In genomic region chr6:16398587-16398986, GRCh38 we compare ENCODE assay signal across 21 cellular contexts.
DNase-seq lines count a peak whose midpoint lies in the region; ATAC-seq and TF ChIP-seq lines count a peak whose summit lies in the region.
"Had no signal": no experiment of that assay in that cellular context is flagged by ENCODE, and none has a peak within 500 bp of the region (broad histone marks: within the 10 kb centered on the region; RNA-seq: fewer than 3 reads in every experiment).

No MANE protein-coding gene starts in this region.

- TF ChIP-seq POLR2A in gastroesophageal sphincter (IDR thresholded peaks at IDR 0.05) (no peak), transverse colon (IDR thresholded peaks at IDR 0.05) (no peak)

- H3K4me1 ChIP-seq in gastroesophageal sphincter (peaks cover 0 to 50% (median 0%) of the 10 kb centered on the region in 3 donors), transverse colon (peaks cover 0 to 17% (median 5%) of the 10 kb centered on the region in 4 donors)
- H3K4me1 ChIP-seq: body of pancreas, Peyer's patch had no signal

- in situ Hi-C loops in astrocyte of the spinal cord (cut with HindIII; ENCODE audit: low sequenced_read_pairs): no loop called here
- in situ Hi-C loops in transverse colon (cut with MboI; ENCODE audit: low pct_ligation_motif_present in 1 of 4, low pct_unique_long_range_greater_than_20kb in 1 of 4, low sequenced_read_pairs in 3 of 4): no loop called here

- DNase-seq in GM03348 (ENCODE audit: low spot score) (peak; percentile 64), astrocyte of the spinal cord (ENCODE audit: low read depth, low spot score) (peak; percentile 49), transverse colon (no peak), anterior cingulate cortex (lab: John Stamatoyannopoulos, UW) (no peak)
- no peak for DNase-seq in stimulated activated CD4-positive, alpha-beta T cell treated with anti-CD3 and anti-CD28 coated beads, Interleukin-4, amount 100 ng/mL, for 1 hour
- DNase-seq: activated CD4-positive, alpha-beta T cell treated with anti-CD3 and anti-CD28 coated beads for 36 hours; activated CD8-positive, alpha-beta memory T cell treated with anti-CD3 and anti-CD28 coated beads, Interleukin-2, amount 50 U/mL, for 4 hours; activated gamma-delta T cell treated with Interleukin-2 at 50 U/mL for 16 hours; body of pancreas; C1 segment of cervical spinal cord; dorsolateral prefrontal cortex; esophagus squamous epithelium; NCI-H1105; NCI-H2171; NCI-H82; Peyer's patch; stimulated activated CD4-positive, alpha-beta T cell treated with anti-CD3 and anti-CD28 coated beads, Interleukin-15, amount 100 ng/mL, for 24 hours; stimulated activated naive CD4-positive, alpha-beta T cell treated with Interleukin-2 at 50 U/mL for 16 hours had no signal

- H3K36me3 ChIP-seq in gastroesophageal sphincter (no peaks in the 10 kb centered on the region), transverse colon (no peaks in the 10 kb centered on the region)
- H3K36me3 ChIP-seq: esophagus squamous epithelium, Peyer's patch had no signal

- no peak overlapping the region for H3K4me3 ChIP-seq in astrocyte of the spinal cord (ENCODE audit: low read depth, low read length)
- no peak overlapping the region for H3K4me3 ChIP-seq in gastroesophageal sphincter
- no peak overlapping the region for H3K4me3 ChIP-seq in transverse colon
- H3K4me3 ChIP-seq: body of pancreas, dorsolateral prefrontal cortex, esophagus squamous epithelium, Peyer's patch, SK-N-MC had no signal

- intact Hi-C loops in transverse colon (cut with DNase I; ENCODE audit: low total_unique reads): no loop called here

- H3K27me3 ChIP-seq in gastroesophageal sphincter: no peaks in the 10 kb centered on the region
- H3K27me3 ChIP-seq in transverse colon: no peaks in the 10 kb centered on the region
- H3K27me3 ChIP-seq: body of pancreas, dorsolateral prefrontal cortex, esophagus squamous epithelium, Peyer's patch had no signal

- ATAC-seq in gastroesophageal sphincter: no peak
- ATAC-seq in GM18909 (IDR thresholded peaks at IDR 0.05; ENCODE audit: poor library complexity, unreplicated experiment): no peak
- ATAC-seq: activated CD4-positive, alpha-beta T cell treated with anti-CD3 and anti-CD28 coated beads for 36 hours; body of pancreas had no signal

- H3K27ac ChIP-seq in gastroesophageal sphincter (peak overlapping the region in 3 of 4 donors; percentile 56 to 80 (median 76)), transverse colon (peak overlapping the region in 3 of 4 donors; percentile 47 to 59 (median 52))
- H3K27ac ChIP-seq: body of pancreas, dorsolateral prefrontal cortex, esophagus squamous epithelium, Peyer's patch, SK-N-MC had no signal

- 66 to 93% methylated on average over 2 to 5 of the region's 5 CpGs for WGBS in gastroesophageal sphincter (ENCODE audit: low coverage in 1 of 2), 2 donors
- 78 to 83% methylated on average over 5 of the region's 5 CpGs for WGBS in transverse colon (ENCODE audit: low coverage in 1 of 2), 2 donors

- TF ChIP-seq EP300 in gastroesophageal sphincter (IDR thresholded peaks at IDR 0.05) (no peak), transverse colon (IDR thresholded peaks at IDR 0.05; ENCODE audit: low read depth) (no peak)

- H3K9me3 ChIP-seq in gastroesophageal sphincter: no peaks in the 10 kb centered on the region
- H3K9me3 ChIP-seq in transverse colon: no peaks in the 10 kb centered on the region
- H3K9me3 ChIP-seq: body of pancreas, esophagus squamous epithelium, Peyer's patch had no signal

- no peak for TF ChIP-seq CTCF in astrocyte of the spinal cord (IDR thresholded peaks at IDR 0.05; ENCODE audit: low read depth, low read length)
- TF ChIP-seq CTCF in gastroesophageal sphincter (IDR thresholded peaks at IDR 0.05): no peak
- TF ChIP-seq CTCF in transverse colon (IDR thresholded peaks at IDR 0.05): no peak

Comparison
In these comparisons a context has a peak if more than half of its experiments do, and no peak if none do; other contexts are left out.
1. DNase-seq: peak in GM03348 (single experiment) and astrocyte of the spinal cord (single experiment); none in transverse colon (single experiment), stimulated activated CD4-positive, alpha-beta T cell treated with anti-CD3 and anti-CD28 coated beads, Interleukin-4, amount 100 ng/mL, for 1 hour (single experiment) and anterior cingulate cortex (0 of 58).